Comparison of ENCODE assay signal across 23 cellular contexts in genomic region chr10:132415255-132415654, GRCh38. TPM values are rescaled to one million over a fixed set of nuclear protein-coding genes. Genes with fewer than 3 reads are reported as not detected.
DNase-seq lines count a peak whose midpoint lies in the region; ATAC-seq, FAIRE-seq and TF ChIP-seq lines count a peak whose summit lies in the region.
"Had no signal": no experiment of that assay in that cellular context is flagged by ENCODE, and none has a peak within 500 bp of the region (broad histone marks: within the 10 kb centered on the region; RNA-seq: fewer than 3 reads in every experiment).

No MANE protein-coding gene starts in this region.

- peak overlapping the region; percentile 55 to 78 for H2BK12ac ChIP-seq in mesenchymal stem cell (ENCODE audit: low read length in 2 of 2)

- H3K27me3 ChIP-seq in GM12878 (replicated peaks in 1 of 2; ENCODE audit: control insufficient read depth in 2 of 2, insufficient read depth in 2 of 2, low read length in 1 of 2) (no peaks in the 10 kb centered on the region), mesenchymal stem cell (ENCODE audit: control insufficient read depth in 1 of 2, insufficient read depth in 1 of 2, low read length in 2 of 2) (no peaks in the 10 kb centered on the region), MM.1S (replicated peaks; ENCODE audit: insufficient read depth, low read length) (peaks cover 36% of the 10 kb centered on the region), breast epithelium (no peaks in the 10 kb centered on the region)
- H3K27me3 ChIP-seq: BE2C, vagina had no signal

- DNase-seq in activated naive CD4-positive, alpha-beta T cell (lab: John Stamatoyannopoulos, UW) = no peak
- DNase-seq in GM12878 (ENCODE audit: low read depth, low spot score) (no peak), mesenchymal stem cell (no peak), MM.1S (no peak), NCI-H2171 (lab: John Stamatoyannopoulos, UW) (no peak), breast epithelium (ENCODE audit: low spot score in 2 of 2) (no peak)
- DNase-seq: activated CD4-positive, alpha-beta T cell treated with anti-CD3 and anti-CD28 coated beads, Interleukin-2, amount 10 ng/mL, durations not matched to agents 24 days and 14 days; activated gamma-delta T cell treated with Interleukin-2 at 50 U/mL for 16 hours; amygdala; BE2C; effector CD4-positive, alpha-beta T cell; NCI-H1417; NCI-H748 treated with DMSO at 0.1 percent for 48 hours; Right ventricle myocardium superior; stimulated activated CD4-positive, alpha-beta T cell treated with anti-CD3 and anti-CD28 coated beads, Interleukin-4, amount 100 ng/mL, for 4 hours; substantia nigra had no signal

- H3K4me3 ChIP-seq in GM12878 (no peak overlapping the region), mesenchymal stem cell (ENCODE audit: insufficient read depth in 1 of 2, low read depth in 1 of 2, low read length in 2 of 2) (no peak overlapping the region), MM.1S (ENCODE audit: low read length) (no peak overlapping the region), breast epithelium (no peak overlapping the region)
- H3K4me3 ChIP-seq: vagina had no signal

- H2AFZ ChIP-seq in GM12878 (ENCODE audit: control insufficient read depth, low read depth, low read length) = no peak overlapping the region
- no peak overlapping the region for H2AFZ ChIP-seq in mesenchymal stem cell (ENCODE audit: low read depth, low read length)
- no peak overlapping the region for H2AFZ ChIP-seq in MM.1S (ENCODE audit: low read length)

- no peak overlapping the region for H3K27ac ChIP-seq in GM12878 (ENCODE audit: control insufficient read depth, insufficient read depth)
- no peak overlapping the region for H3K27ac ChIP-seq in mesenchymal stem cell (ENCODE audit: low read length, poor library complexity, severe bottlenecking)
- no peak overlapping the region for H3K27ac ChIP-seq in MM.1S (ENCODE audit: low read length)
- peak overlapping the region in 1 of 2 donors; percentile 29 for H3K27ac ChIP-seq in breast epithelium

- TF ChIP-seq POLR2A in GM12878 (IDR thresholded peaks at IDR 0.05; ENCODE audit: low read depth, low read length) (no peak), breast epithelium (IDR thresholded peaks at IDR 0.05) (no peak)

- intact Hi-C loops in GM12878 (cut with micrococcal nuclease; ENCODE audit: unreplicated experiment) (no loop called here), breast epithelium (cut with DNase I; ENCODE audit: low total_unique reads) (no loop called here)

- in situ Hi-C loops in GM12878 (cut with MboI) = no loop called here

- H3K4me2 ChIP-seq in GM12878 (ENCODE audit: control insufficient read depth, insufficient read depth) (no peak overlapping the region), mesenchymal stem cell (ENCODE audit: low read length, poor library complexity, severe bottlenecking) (no peak overlapping the region), MM.1S (ENCODE audit: low read depth, low read length) (no peak overlapping the region)

- no peak overlapping the region for H2AK5ac ChIP-seq in mesenchymal stem cell (ENCODE audit: low read length, severe bottlenecking)

- peaks cover 35% of the 10 kb centered on the region for H3K79me1 ChIP-seq in mesenchymal stem cell (replicated peaks; ENCODE audit: low read length, poor library complexity, severe bottlenecking)

- ATAC-seq in GM12878 = no peak
- no peak for ATAC-seq in stimulated activated memory B cell treated with anti-CD40 and anti-IgM and Interleukin-4, amounts not matched to agents 10 μg/mL and 1 μg/mL and 100 μg/mL, for 72 hours
- ATAC-seq: esophagus mucosa had no signal

- POLR2A ChIA-PET in GM12878 (lab: Charles Lee) = no interaction called here

- H3K4me1 ChIP-seq in GM12878 (ENCODE audit: control insufficient read depth, insufficient read depth, low read length) = no peaks in the 10 kb centered on the region
- H3K4me1 ChIP-seq in mesenchymal stem cell (ENCODE audit: control insufficient read depth, insufficient read depth, low read depth, low read length) = peaks cover 61% of the 10 kb centered on the region
- H3K4me1 ChIP-seq in MM.1S (ENCODE audit: low read length) = no peaks in the 10 kb centered on the region
- H3K4me1 ChIP-seq in breast epithelium = peaks cover 2 to 37% of the 10 kb centered on the region in 2 donors

- H4K91ac ChIP-seq in mesenchymal stem cell (ENCODE audit: low read length) = peak overlapping the region; percentile 66

- peak overlapping the region; percentile 29 to 37 for H3K18ac ChIP-seq in mesenchymal stem cell (ENCODE audit: low read depth in 1 of 2, low read length in 2 of 2)

- H3K9me3 ChIP-seq in GM12878 (replicated peaks; ENCODE audit: control insufficient read depth, insufficient read depth, low read length) (no peaks in the 10 kb centered on the region), mesenchymal stem cell (ENCODE audit: control insufficient read depth, low read length) (no peaks in the 10 kb centered on the region), MM.1S (replicated peaks; ENCODE audit: insufficient read depth, low read length) (no peaks in the 10 kb centered on the region), breast epithelium (no peaks in the 10 kb centered on the region)
- H3K9me3 ChIP-seq: BE2C, vagina had no signal

- H3K23ac ChIP-seq in mesenchymal stem cell (ENCODE audit: low read length in 2 of 2) = no peak overlapping the region

- peak overlapping the region in 1 of 2 experiments; percentile 57 for H3K4ac ChIP-seq in mesenchymal stem cell (ENCODE audit: low read depth in 1 of 2, low read length in 2 of 2)

- FAIRE-seq in GM12878 (lab: Jason Lieb, UNC) = no peak
- FAIRE-seq: A204.1, TTC549 had no signal

- H4K20me1 ChIP-seq in GM12878 (ENCODE audit: control insufficient read depth, insufficient read depth) (no peaks in the 10 kb centered on the region), MM.1S (ENCODE audit: insufficient read depth, low read length) (no peaks in the 10 kb centered on the region)

- peaks cover 15% of the 10 kb centered on the region for H3K4me1 Mint-ChIP-seq in activated naive CD4-positive, alpha-beta T cell treated with anti-CD3 and anti-CD28 coated beads, Interleukin-2, amount 50 U/mL, for 24 hours
- H3K4me1 Mint-ChIP-seq in stimulated activated memory B cell treated with anti-CD40 and anti-IgM and Interleukin-4, amounts not matched to agents 10 μg/mL and 1 μg/mL and 100 μg/mL, for 72 hours = peaks cover 51% of the 10 kb centered on the region

- TF ChIP-seq CTCF in GM12878 (IDR thresholded peaks at IDR 0.05 in 2 of 3, conservative IDR thresholded peaks at IDR 0.05 in 1 of 3; ENCODE audit: control insufficient read depth in 2 of 3, extremely low read depth in 1 of 3, insufficient read depth in 1 of 3, low read depth in 3 of 3, low read length in 3 of 3) (no peak), MM.1S (IDR thresholded peaks at IDR 0.05; ENCODE audit: low read length) (no peak), breast epithelium (IDR thresholded peaks at IDR 0.05) (no peak)

- peak overlapping the region in 1 of 2 experiments; percentile 79 for H3K14ac ChIP-seq in mesenchymal stem cell (ENCODE audit: low read length in 2 of 2)

- no TSS peak for BruUV-seq in GM12878 (replicated peaks; lab: Mats Ljungman, UMichigan)

- H3K9me2 ChIP-seq in MM.1S (replicated peaks; ENCODE audit: insufficient read depth, low read length) = no peaks in the 10 kb centered on the region

- TF ChIP-seq RAD21 in GM12878 (IDR thresholded peaks at IDR 0.05; ENCODE audit: insufficient read depth, low read depth, low read length) = no peak

- 47% methylated on average over 5 of the region's 5 CpGs for WGBS in GM12878 (ENCODE audit: insufficient coverage, insufficient replicate concordance, low lambda C conversion rate, missing lambda C conversion rate)
- 86% methylated on average over 5 of the region's 5 CpGs for WGBS in mesenchymal stem cell

- H2BK120ac ChIP-seq in mesenchymal stem cell (ENCODE audit: low read depth, low read length) = no peak overlapping the region

- TF ChIP-seq EP300 in GM12878 (IDR thresholded peaks at IDR 0.05; ENCODE audit: borderline replicate concordance in 1 of 2, control insufficient read depth in 1 of 2, low read depth in 2 of 2, low read length in 2 of 2) = no peak

- H3K79me2 ChIP-seq in GM12878 (ENCODE audit: control insufficient read depth, insufficient read depth, low read length) (no peaks in the 10 kb centered on the region), MM.1S (ENCODE audit: low read length) (no peaks in the 10 kb centered on the region)

- peak overlapping the region; percentile 52 for H4K8ac ChIP-seq in mesenchymal stem cell (ENCODE audit: low read length)

- H3K9me3 Mint-ChIP-seq in activated naive CD4-positive, alpha-beta T cell treated with anti-CD3 and anti-CD28 coated beads, Interleukin-2, amount 50 U/mL, for 24 hours = no peaks in the 10 kb centered on the region
- H3K9me3 Mint-ChIP-seq in stimulated activated memory B cell treated with anti-CD40 and anti-IgM and Interleukin-4, amounts not matched to agents 10 μg/mL and 1 μg/mL and 100 μg/mL, for 72 hours = no peaks in the 10 kb centered on the region
- H3K9me3 Mint-ChIP-seq: activated CD4-positive, alpha-beta T cell treated with anti-CD3 and anti-CD28 coated beads, Interleukin-2, amount 10 ng/mL, durations not matched to agents 24 days and 14 days; central memory CD8-positive, alpha-beta T cell had no signal

- peak overlapping the region; percentile 71 for H3K27ac Mint-ChIP-seq in activated naive CD4-positive, alpha-beta T cell treated with anti-CD3 and anti-CD28 coated beads, Interleukin-2, amount 50 U/mL, for 24 hours
- H3K27ac Mint-ChIP-seq in stimulated activated memory B cell treated with anti-CD40 and anti-IgM and Interleukin-4, amounts not matched to agents 10 μg/mL and 1 μg/mL and 100 μg/mL, for 72 hours = peak overlapping the region; percentile 0
- H3K27ac Mint-ChIP-seq: activated CD4-positive, alpha-beta T cell treated with anti-CD3 and anti-CD28 coated beads, Interleukin-2, amount 10 ng/mL, durations not matched to agents 24 days and 14 days had no signal

- SMC1A ChIA-PET in GM12878 (lab: Charles Lee; ENCODE audit: uncharacterized antibody, unreplicated experiment) = no interaction called here

- RAD21 ChIA-PET in GM12878 (lab: Charles Lee; ENCODE audit: unreplicated experiment) = no interaction called here

- CTCF ChIA-PET in GM12878 (lab: Yijun Ruan, JAX) = no interaction called here

- H2BK5ac ChIP-seq in mesenchymal stem cell (ENCODE audit: low read depth, low read length, poor library complexity, severe bottlenecking) = no peak overlapping the region

- no peaks in the 10 kb centered on the region for H3F3A ChIP-seq in MM.1S (ENCODE audit: insufficient read depth, low read length)

- H3K36me3 Mint-ChIP-seq in activated naive CD4-positive, alpha-beta T cell treated with anti-CD3 and anti-CD28 coated beads, Interleukin-2, amount 50 U/mL, for 24 hours = peaks cover 4% of the 10 kb centered on the region
- H3K36me3 Mint-ChIP-seq in stimulated activated memory B cell treated with anti-CD40 and anti-IgM and Interleukin-4, amounts not matched to agents 10 μg/mL and 1 μg/mL and 100 μg/mL, for 72 hours = peaks cover 9% of the 10 kb centered on the region

- H3K4me3 Mint-ChIP-seq in activated naive CD4-positive, alpha-beta T cell treated with anti-CD3 and anti-CD28 coated beads, Interleukin-2, amount 50 U/mL, for 24 hours = no peak overlapping the region
- no peak overlapping the region for H3K4me3 Mint-ChIP-seq in stimulated activated memory B cell treated with anti-CD40 and anti-IgM and Interleukin-4, amounts not matched to agents 10 μg/mL and 1 μg/mL and 100 μg/mL, for 72 hours
- H3K4me3 Mint-ChIP-seq: activated CD4-positive, alpha-beta T cell treated with anti-CD3 and anti-CD28 coated beads, Interleukin-2, amount 10 ng/mL, durations not matched to agents 24 days and 14 days; central memory CD8-positive, alpha-beta T cell had no signal

- no peaks in the 10 kb centered on the region for H3K36me3 ChIP-seq in GM12878 (ENCODE audit: control insufficient read depth in 2 of 2, insufficient read depth in 2 of 2, low read length in 1 of 2)
- H3K36me3 ChIP-seq in mesenchymal stem cell (ENCODE audit: control insufficient read depth in 1 of 2, insufficient read depth in 2 of 2, low read depth in 1 of 2, low read length in 2 of 2) = peaks cover 5 to 52% of the 10 kb centered on the region in 2 experiments
- H3K36me3 ChIP-seq in MM.1S (replicated peaks; ENCODE audit: insufficient read depth, low read length) = no peaks in the 10 kb centered on the region
- no peaks in the 10 kb centered on the region for H3K36me3 ChIP-seq in breast epithelium
- H3K36me3 ChIP-seq: BE2C had no signal

- H3K27me3 Mint-ChIP-seq in activated naive CD4-positive, alpha-beta T cell treated with anti-CD3 and anti-CD28 coated beads, Interleukin-2, amount 50 U/mL, for 24 hours = no peaks in the 10 kb centered on the region
- no peaks in the 10 kb centered on the region for H3K27me3 Mint-ChIP-seq in stimulated activated memory B cell treated with anti-CD40 and anti-IgM and Interleukin-4, amounts not matched to agents 10 μg/mL and 1 μg/mL and 100 μg/mL, for 72 hours
- H3K27me3 Mint-ChIP-seq: activated CD4-positive, alpha-beta T cell treated with anti-CD3 and anti-CD28 coated beads, Interleukin-2, amount 10 ng/mL, durations not matched to agents 24 days and 14 days; central memory CD8-positive, alpha-beta T cell had no signal

- H2BK15ac ChIP-seq in mesenchymal stem cell (ENCODE audit: low read depth, poor library complexity, severe bottlenecking) = no peak overlapping the region

- H3K9ac ChIP-seq in GM12878 (ENCODE audit: control insufficient read depth, insufficient read depth, low read length) (no peak overlapping the region), mesenchymal stem cell (ENCODE audit: low read length) (no peak overlapping the region), MM.1S (ENCODE audit: low read length) (no peak overlapping the region)

RNA-seq across cellular contexts. Expression of gene PWWP2B, which starts 18.3 kb away (rescaled TPM):
- 0.44 and 0.90 TPM in 2 replicates for total RNA-seq in GM12878 (2013; cell fraction: nucleolus; rRNA removed)
- total RNA-seq in GM12878 (2014; rRNA removed) (0.38 and 0.56 TPM in 2 replicates), GM12878 (2014; rRNA removed; fragmentation: Illumina TruSeq; extraction: Trizol) (0.04 TPM in 1 of 2 replicates, not detected in the other), GM12878 (2021) (0.72 and 0.87 TPM in 2 replicates), breast epithelium (10 to 100 TPM; 10.7 to 15.5 (median 13.4) TPM)
- not detected for polyA plus RNA-seq in GM12878 (2011; ENCODE audit: low read depth)
- polyA plus RNA-seq in GM12878 (2011; rRNA removed) (not detected in 2 replicates), GM12878 (2014; fragmentation: Illumina TruSeq; extraction: Trizol) (0.04 TPM in 1 of 2 replicates, not detected in the other), GM12878 (2014; fragmentation: Nextera tagmentation; extraction: Ambion mirVana) (not detected), GM12878 (2014; rRNA removed) (0.30 and 0.59 TPM in 2 replicates), GM12878 (2016; fragmentation: Nextera tagmentation; extraction: Ambion mirVana) (under 1 TPM in 1 of 2 experiments, not detected in 1; 0.14 TPM)
- 0.03 TPM in 1 of 2 replicates, not detected in the other for polyA plus RNA-seq in GM12878 (2011; cell fraction: cytosol; rRNA removed)
- polyA plus RNA-seq in GM12878 (2011; cell fraction: nucleus; rRNA removed) = not detected in 2 replicates
- 0.22 and 0.49 TPM in 2 replicates for polyA plus RNA-seq in GM12878 (2012)
- polyA minus RNA-seq in GM12878 (2011; rRNA and poly(A)+ RNA removed) = not detected in 2 replicates
- polyA minus RNA-seq in GM12878 (2011; cell fraction: cytosol; rRNA and poly(A)+ RNA removed) = 0.67 TPM in 1 of 2 replicates, not detected in the other
- polyA minus RNA-seq in GM12878 (2011; cell fraction: nucleus; rRNA and poly(A)+ RNA removed) = not detected in 2 replicates
- polyA plus RNA-seq in mesenchymal stem cell (2013, experiment 1 of 2) = 9.8 TPM
- 9.5 TPM for polyA plus RNA-seq in mesenchymal stem cell (2013, experiment 2 of 2)

Comparison
In these comparisons a context has a peak if more than half of its experiments do, and no peak if none do; other contexts are left out.
1. RNA of gene PWWP2B, which starts 18.3 kb away (total RNA-seq): 10.7 to 15.5 TPM in breast epithelium; 0.04 to 0.90 TPM in GM12878; every median in the first group is over 4 times any median in the second.